ENCODE assay signal across 9 cellular contexts in the genomic region with DNA sequence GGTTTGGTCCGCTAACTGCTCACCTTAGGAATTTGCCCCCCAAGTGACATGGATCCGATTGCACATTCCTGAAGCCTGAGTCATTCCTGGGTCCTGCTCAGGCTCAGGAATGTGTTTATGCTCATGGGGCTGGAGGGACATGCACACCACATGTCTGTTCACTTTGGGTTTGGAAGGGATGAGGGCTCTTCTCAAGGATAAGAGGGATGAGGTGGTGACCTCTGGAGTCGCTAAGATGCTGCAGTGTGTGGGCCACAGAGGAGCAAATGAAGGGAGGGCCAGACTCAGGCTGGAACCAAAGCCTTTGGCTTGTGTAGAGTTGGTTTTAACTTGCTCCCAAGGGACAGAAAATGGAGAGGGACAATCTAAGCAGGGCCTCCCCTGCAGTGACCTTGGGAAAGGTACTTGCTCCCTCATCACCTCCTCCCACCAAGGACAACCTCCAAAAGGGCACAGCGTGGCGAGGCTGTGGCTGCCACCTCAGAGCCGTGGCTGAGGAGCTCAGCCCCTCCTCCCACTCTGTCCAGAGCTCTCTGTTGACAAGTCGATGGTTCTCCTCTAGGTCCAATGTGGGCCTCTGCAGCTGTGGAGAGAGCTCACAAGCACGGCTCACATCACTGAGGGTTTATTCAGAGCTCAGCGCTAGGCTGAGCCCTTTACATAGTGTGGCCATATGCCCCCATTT.
DNase-seq lines count a peak whose midpoint lies in the region; ATAC-seq, FAIRE-seq and TF ChIP-seq lines count a peak whose summit lies in the region.
"Had no signal": no experiment of that assay in that cellular context is flagged by ENCODE, and none has a peak within 500 bp of the region (broad histone marks: within the 10 kb centered on the region; RNA-seq: fewer than 3 reads in every experiment).

No MANE protein-coding gene starts in this region.

- H3K4me1 ChIP-seq in endothelial cell of umbilical vein (ENCODE audit: control insufficient read depth, extremely low read depth, insufficient read depth, low read length): peaks cover 43% of the 10 kb centered on the region

- CTCF ChIA-PET in endothelial cell of umbilical vein (lab: Charles Lee) (interaction anchor here (0.8 to 1.4 kb wide), 4 partner anchors 9 to 140 kb away, joined by 3 to 5 read pairs (median 4); no protein-coding TSS in a partner anchor), T-cell (lab: Charles Lee) (no interaction called here)

- H3K36me3 ChIP-seq in endothelial cell of umbilical vein (ENCODE audit: control insufficient read depth in 2 of 2, extremely low read depth in 1 of 2, insufficient read depth in 2 of 2, low read length in 2 of 2): no peaks in the 10 kb centered on the region

- H3K27me3 Mint-ChIP-seq in stimulated activated naive CD8-positive, alpha-beta T cell treated with anti-CD3 and anti-CD28 coated beads, Interleukin-15, amount 100 ng/mL, for 72 hours: no peaks in the 10 kb centered on the region
- H3K27me3 Mint-ChIP-seq in mesothelial cell of epicardium (ENCODE audit: low read depth) (no peaks in the 10 kb centered on the region), T-cell (no peaks in the 10 kb centered on the region)

- H3K4me1 Mint-ChIP-seq in stimulated activated naive CD8-positive, alpha-beta T cell treated with anti-CD3 and anti-CD28 coated beads, Interleukin-15, amount 100 ng/mL, for 72 hours: peaks cover 14% of the 10 kb centered on the region
- H3K4me1 Mint-ChIP-seq in mesothelial cell of epicardium: peaks cover 34% of the 10 kb centered on the region
- peaks cover 0 to 2% (median 0%) of the 10 kb centered on the region in 3 donors for H3K4me1 Mint-ChIP-seq in T-cell

- peak overlapping the region; percentile 76 for H3K27ac ChIP-seq in endothelial cell of umbilical vein (ENCODE audit: insufficient read depth, low read depth, low read length)

- H3K9me3 ChIP-seq in endothelial cell of umbilical vein (replicated peaks; ENCODE audit: control insufficient read depth, insufficient read depth, low read length): no peaks in the 10 kb centered on the region

- POLR2A ChIA-PET in endothelial cell of umbilical vein (lab: Charles Lee) (interaction anchor here (0.8 to 3.8 kb wide), 6 partner anchors 11 to 138 kb away, joined by 4 to 19 read pairs (median 4); partner anchors contain the start of gene RHOB), T-cell (lab: Charles Lee) (no interaction called here)

- dilution Hi-C loops in endothelial cell of umbilical vein (cut with MboI; ENCODE audit: extremely low pct_ligation_motif_present, low sequenced_read_pairs): no loop called here

- TSS peak; percentile 50 for BruUV-seq in endothelial cell of umbilical vein (replicated peaks; lab: Mats Ljungman, UMichigan)

- no peaks in the 10 kb centered on the region for H3K79me2 ChIP-seq in endothelial cell of umbilical vein (ENCODE audit: control insufficient read depth, insufficient read depth, low read length)

- no peaks in the 10 kb centered on the region for H4K20me1 ChIP-seq in endothelial cell of umbilical vein (replicated peaks; ENCODE audit: control insufficient read depth, extremely low read depth, insufficient read depth, low read length)

- TF ChIP-seq POLR2A in endothelial cell of umbilical vein (IDR thresholded peaks at IDR 0.05; ENCODE audit: low read depth, low read length): peak; percentile 24

- peak; percentile 98 for FAIRE-seq in endothelial cell of umbilical vein (lab: Jason Lieb, UNC)

- H3K4me2 ChIP-seq in endothelial cell of umbilical vein (ENCODE audit: insufficient read depth, low read length): no peak overlapping the region

- H3K36me3 Mint-ChIP-seq in mesothelial cell of epicardium (no peaks in the 10 kb centered on the region), T-cell (no peaks in the 10 kb centered on the region)

- peaks cover 0 to 11% of the 10 kb centered on the region in 2 donors for H3K9me3 Mint-ChIP-seq in stimulated activated naive CD8-positive, alpha-beta T cell treated with anti-CD3 and anti-CD28 coated beads, Interleukin-15, amount 100 ng/mL, for 72 hours
- H3K9me3 Mint-ChIP-seq in mesothelial cell of epicardium (no peaks in the 10 kb centered on the region), T-cell (peaks cover 0 to 5% (median 0%) of the 10 kb centered on the region in 3 donors)

- intact Hi-C loops in endothelial cell of umbilical vein (cut with micrococcal nuclease): loop anchor here (1.0 kb wide), 2 partner anchors 13 to 27 kb away; no protein-coding TSS in a partner anchor

- H3K4me3 Mint-ChIP-seq in stimulated activated naive CD8-positive, alpha-beta T cell treated with anti-CD3 and anti-CD28 coated beads, Interleukin-15, amount 100 ng/mL, for 72 hours: no peak overlapping the region
- H3K4me3 Mint-ChIP-seq in mesothelial cell of epicardium (no peak overlapping the region), T-cell (no peak overlapping the region)

- ATAC-seq in stimulated activated naive CD8-positive, alpha-beta T cell treated with anti-CD3 and anti-CD28 coated beads, Interleukin-15, Interleukin-2, amounts not matched to agents 100 U/mL and 50 U/mL, for 24 hours: peak; percentile 37
- ATAC-seq in stimulated activated naive CD8-positive, alpha-beta T cell treated with anti-CD3 and anti-CD28 coated beads, Interleukin-15, amount 100 ng/mL, for 72 hours: no peak
- ATAC-seq in GM21367 (IDR thresholded peaks at IDR 0.05; ENCODE audit: unreplicated experiment) (no peak), HG03520 (IDR thresholded peaks at IDR 0.05; ENCODE audit: unreplicated experiment) (no peak), T-cell (replicated peaks in 1 of 4) (no peak)

- peak overlapping the region; percentile 33 for H3K9ac ChIP-seq in endothelial cell of umbilical vein (replicated peaks; ENCODE audit: extremely low read depth, insufficient read depth, low read length)

- H3K9me1 ChIP-seq in endothelial cell of umbilical vein (replicated peaks; ENCODE audit: control insufficient read depth, extremely low read depth, insufficient read depth, low read length): no peaks in the 10 kb centered on the region

- H3K4me3 ChIP-seq in endothelial cell of umbilical vein (replicated peaks in 1 of 3; ENCODE audit: insufficient read depth in 1 of 3, low read depth in 1 of 3, low read length in 3 of 3): no peak overlapping the region

- H2AFZ ChIP-seq in endothelial cell of umbilical vein (ENCODE audit: low read depth, low read length): no peak overlapping the region

- H3K27ac Mint-ChIP-seq in stimulated activated naive CD8-positive, alpha-beta T cell treated with anti-CD3 and anti-CD28 coated beads, Interleukin-15, amount 100 ng/mL, for 72 hours: no peak overlapping the region
- H3K27ac Mint-ChIP-seq in mesothelial cell of epicardium (peak overlapping the region; percentile 92), T-cell (no peak overlapping the region)

- peak; percentile 21 for DNase-seq in stimulated activated naive CD8-positive, alpha-beta T cell treated with anti-CD3 and anti-CD28 coated beads, Interleukin-15, Interleukin-2, amounts not matched to agents 100 U/mL and 50 U/mL, for 24 hours
- DNase-seq in stimulated activated naive CD8-positive, alpha-beta T cell treated with anti-CD3 and anti-CD28 coated beads, Interleukin-15, amount 100 ng/mL, for 72 hours: no peak
- DNase-seq in endothelial cell of umbilical vein (ENCODE audit: low read depth, low spot score) (peak; percentile 89), mesothelial cell of epicardium (ENCODE audit: low spot score in 2 of 2, unreplicated experiment in 2 of 2) (peak; percentile 50 to 78), DMS79 treated with DMSO at 0.1 percent for 48 hours (lab: John Stamatoyannopoulos, UW) (no peak), T-cell (no peak)
- DNase-seq: NCI-H187 had no signal

- TF ChIP-seq CTCF in endothelial cell of umbilical vein (IDR thresholded peaks at IDR 0.05; ENCODE audit: extremely low read depth in 1 of 2, insufficient read depth in 1 of 2, low read depth in 1 of 2, low read length in 2 of 2) (no peak), mesothelial cell of epicardium (IDR thresholded peaks at IDR 0.05; ENCODE audit: unreplicated experiment) (no peak)

- H3K27me3 ChIP-seq in endothelial cell of umbilical vein (ENCODE audit: control insufficient read depth in 2 of 2, insufficient read depth in 2 of 2, low read length in 2 of 2): no peaks in the 10 kb centered on the region

TF ChIP-seq in endothelial cell of umbilical vein, 7 proteins besides CTCF, POLR2A, EP300 and RAD21:
- TF ChIP-seq FOS (IDR thresholded peaks at IDR 0.05; ENCODE audit: borderline replicate concordance, insufficient read depth, low read length) (peak; percentile 86), POLR2AphosphoS5 (IDR thresholded peaks at IDR 0.05; ENCODE audit: insufficient read depth, low read depth, low read length) (peak; percentile 87), JUN (IDR thresholded peaks at IDR 0.05; ENCODE audit: borderline replicate concordance, insufficient read depth, insufficient read length, low read depth) (peak; percentile 90), MYC (IDR thresholded peaks at IDR 0.05; ENCODE audit: low read depth, low read length) (no peak), GATA2 (IDR thresholded peaks at IDR 0.05; ENCODE audit: insufficient read depth, insufficient read length, low read depth, low read length) (no peak)
- TF ChIP-seq, protein P1, sequence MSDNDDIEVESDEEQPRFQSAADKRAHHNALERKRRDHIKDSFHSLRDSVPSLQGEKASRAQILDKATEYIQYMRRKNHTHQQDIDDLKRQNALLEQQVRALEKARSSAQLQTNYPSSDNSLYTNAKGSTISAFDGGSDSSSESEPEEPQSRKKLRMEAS (IDR thresholded peaks at IDR 0.05; ENCODE audit: insufficient read depth, insufficient read length): peak; percentile 57

Comparison
In these comparisons a context has a peak if more than half of its experiments do, and no peak if none do; other contexts are left out.
1. DNase-seq: peak in stimulated activated naive CD8-positive, alpha-beta T cell treated with anti-CD3 and anti-CD28 coated beads, Interleukin-15, Interleukin-2, amounts not matched to agents 100 U/mL and 50 U/mL, for 24 hours (single experiment), endothelial cell of umbilical vein (single experiment) and mesothelial cell of epicardium (2 of 2); none in stimulated activated naive CD8-positive, alpha-beta T cell treated with anti-CD3 and anti-CD28 coated beads, Interleukin-15, amount 100 ng/mL, for 72 hours (0 of 2), DMS79 treated with DMSO at 0.1 percent for 48 hours (single experiment) and T-cell (0 of 34).